ENCODE assay signal across 17 cellular contexts in the genomic region with DNA sequence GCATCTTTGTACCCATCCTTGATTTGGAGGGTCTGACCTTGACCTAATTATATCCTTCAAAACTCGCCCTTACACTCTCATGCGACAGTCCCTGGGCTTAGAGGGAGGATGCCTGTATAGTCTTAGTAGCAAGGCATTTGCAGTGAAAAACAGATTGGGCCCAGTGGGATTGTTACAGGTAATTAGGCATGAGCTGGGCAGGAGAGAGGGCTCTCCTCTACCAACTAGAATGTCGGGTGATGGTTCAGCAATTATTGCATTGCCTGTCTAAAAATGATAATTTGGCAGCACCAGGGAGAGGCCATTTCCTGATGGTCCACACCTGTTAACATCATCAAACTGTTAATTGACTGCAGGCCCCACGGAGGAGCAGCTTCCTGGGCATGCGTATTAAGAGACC.
"Had no signal": no experiment of that assay in that cellular context is flagged by ENCODE, and none has a peak within 500 bp of the region (broad histone marks: within the 10 kb centered on the region; RNA-seq: fewer than 3 reads in every experiment).

No MANE protein-coding gene starts in this region.

- H3K27me3 ChIP-seq: adrenal gland, suprapubic skin had no signal

- H3K4me3 ChIP-seq: adrenal gland, lung, suprapubic skin had no signal

- H3K9me3 ChIP-seq: adrenal gland, suprapubic skin had no signal

- H3K27ac ChIP-seq: adrenal gland, suprapubic skin, VCaP had no signal

- H3K36me3 ChIP-seq: adrenal gland, suprapubic skin had no signal

- DNase-seq: activated CD4-positive, alpha-beta T cell treated with anti-CD3 and anti-CD28 coated beads for 1 hour; activated CD4-positive, alpha-beta T cell treated with anti-CD3 and anti-CD28 coated beads, Interleukin-2, amount 50 U/mL, for 4 hours; activated gamma-delta T cell treated with Interleukin-2 at 50 U/mL for 16 hours; adrenal gland; foreskin melanocyte; glutamatergic neuron; hippocampal formation; islet precursor cell; left colon; midbrain; occipital lobe; stimulated activated CD4-positive, alpha-beta T cell treated with anti-CD3 and anti-CD28 coated beads, Interleukin-2, amount 100 ng/mL, for 24 hours; T-helper 2 cell; trophoblast cell had no signal
